23 cellular contexts compared by ENCODE assay signal in genomic region chr4:110092646-110093045, GRCh38.
"Had no signal": no experiment of that assay in that cellular context is flagged by ENCODE, and none has a peak within 500 bp of the region (broad histone marks: within the 10 kb centered on the region; RNA-seq: fewer than 3 reads in every experiment).

No MANE protein-coding gene starts in this region.

- DNase-seq: cortex of kidney; effector memory CD8-positive, alpha-beta T cell; foreskin fibroblast; gastrocnemius medialis; heart left ventricle; islet precursor cell; kidney glomerular epithelial cell; left colon; left ventricle myocardium superior; lower lobe of right lung; right lobe of liver; small intestine; stimulated activated CD4-positive, alpha-beta T cell treated with anti-CD3 and anti-CD28 coated beads, Interleukin-15, amount 100 ng/mL, for 24 hours; stimulated activated CD4-positive, alpha-beta T cell treated with anti-CD3 and anti-CD28 coated beads, Interleukin-2, amount 100 ng/mL, for 48 hours; stimulated activated naive B cell treated with anti-CD40 and anti-IgM and Interleukin-4, amounts not matched to agents 10 μg/mL and 1 μg/mL and 100 μg/mL, for 72 hours; transverse colon; upper lobe of right lung; uterus had no signal

- H3K79me2 ChIP-seq: hepatocyte, parathyroid adenoma had no signal

- H3K9me3 ChIP-seq: gastrocnemius medialis, heart left ventricle, lower lobe of right lung, right lobe of liver, thoracic aorta, transverse colon, upper lobe of right lung, uterus had no signal

- H2AFZ ChIP-seq: hepatocyte, neural progenitor cell, parathyroid adenoma had no signal

- ATAC-seq: effector memory CD8-positive, alpha-beta T cell; gastrocnemius medialis; heart left ventricle; left colon; left ventricle myocardium superior; lower lobe of right lung; natural killer cell treated with Interleukin-12 subunit alpha and Interleukin-12 subunit beta and Interleukin-15 and Interleukin-18, amount 100 ng/mL, for 72 hours; right lobe of liver; stimulated activated naive B cell treated with anti-CD40 and anti-IgM and Interleukin-4, amounts not matched to agents 10 μg/mL and 1 μg/mL and 100 μg/mL, for 72 hours; upper lobe of right lung had no signal

- H3K4me2 ChIP-seq: hepatocyte, neural progenitor cell had no signal

- H3K36me3 ChIP-seq: gastrocnemius medialis, heart left ventricle, lower lobe of right lung, neural progenitor cell, right lobe of liver, thoracic aorta, transverse colon, upper lobe of right lung, uterus had no signal

- H3K27me3 ChIP-seq: gastrocnemius medialis, hepatocyte, neural progenitor cell, right lobe of liver, transverse colon, upper lobe of right lung, uterus had no signal

- H3K4me3 ChIP-seq: gastrocnemius medialis, heart left ventricle, hepatocyte, lower lobe of right lung, neural progenitor cell, right lobe of liver, thoracic aorta, transverse colon, upper lobe of right lung, uterus had no signal

- H3K9ac ChIP-seq: neural progenitor cell, parathyroid adenoma had no signal

- H3K4me1 ChIP-seq: gastrocnemius medialis, lower lobe of right lung, parathyroid adenoma, right lobe of liver, upper lobe of right lung, uterus had no signal

- H3K27ac ChIP-seq: gastrocnemius medialis, heart left ventricle, hepatocyte, lower lobe of right lung, neural progenitor cell, parathyroid adenoma, right lobe of liver, thoracic aorta, transverse colon, upper lobe of right lung, uterus had no signal
